In genomic region chr1:192980856-192981255, GRCh38 we compare ENCODE assay signal across 23 cellular contexts.
A peak's percentile ranks its signal among the peaks of the same experiment; 100 is the strongest.
DNase-seq lines count a peak whose midpoint lies in the region; ATAC-seq, FAIRE-seq and TF ChIP-seq lines count a peak whose summit lies in the region.
"Had no signal": no experiment of that assay in that cellular context is flagged by ENCODE, and none has a peak within 500 bp of the region (broad histone marks: within the 10 kb centered on the region; RNA-seq: fewer than 3 reads in every experiment).

No MANE protein-coding gene starts in this region.

- H3K79me2 ChIP-seq in astrocyte (ENCODE audit: insufficient read depth, low read length): no peaks in the 10 kb centered on the region

- dilution Hi-C loops in IMR-90 (cut with HindIII; ENCODE audit: low sequenced_read_pairs, unreplicated experiment): no loop called here

- H3K27me3 Mint-ChIP-seq in astrocyte (ENCODE audit: low read depth, unreplicated experiment) (no peaks in the 10 kb centered on the region), osteocyte (ENCODE audit: unreplicated experiment) (no peaks in the 10 kb centered on the region), Calu3 (ENCODE audit: unreplicated experiment) (no peaks in the 10 kb centered on the region)
- H3K27me3 Mint-ChIP-seq: CD4-positive, alpha-beta T cell had no signal

- H3K27ac Mint-ChIP-seq in astrocyte (ENCODE audit: unreplicated experiment): no peak overlapping the region
- no peak overlapping the region for H3K27ac Mint-ChIP-seq in osteocyte (ENCODE audit: unreplicated experiment)
- H3K27ac Mint-ChIP-seq in Calu3 (ENCODE audit: unreplicated experiment): no peak overlapping the region
- H3K27ac Mint-ChIP-seq: CD4-positive, alpha-beta T cell had no signal

- intact Hi-C loops in IMR-90 (cut with micrococcal nuclease): no loop called here
- intact Hi-C loops in Calu3 (cut with micrococcal nuclease; ENCODE audit: unreplicated experiment): no loop called here

- no peak overlapping the region for H3K56ac ChIP-seq in IMR-90 (ENCODE audit: extremely low read depth, insufficient read depth, low read length)

- H2BK120ac ChIP-seq in IMR-90 (ENCODE audit: low read depth, low read length): no peak overlapping the region

- H3K79me1 ChIP-seq in IMR-90 (ENCODE audit: low read depth in 1 of 2, low read length in 2 of 2): no peaks in the 10 kb centered on the region

- H3K4me1 Mint-ChIP-seq in astrocyte (ENCODE audit: low read depth, unreplicated experiment): peaks cover under 1% of the 10 kb centered on the region
- no peaks in the 10 kb centered on the region for H3K4me1 Mint-ChIP-seq in osteocyte (ENCODE audit: unreplicated experiment)
- H3K4me1 Mint-ChIP-seq in Calu3 (ENCODE audit: low read depth, unreplicated experiment): peaks cover 39% of the 10 kb centered on the region

- WGBS in IMR-90 (ENCODE audit: extremely low coverage in 2 of 2, insufficient read length in 1 of 2), 2 experiments: 80% methylated on average over 1 of the region's 1 CpG; no CpG with 5 or more reads in 1 of the 2 experiments

- H3K4me2 ChIP-seq in IMR-90 (ENCODE audit: low read depth, low read length) (no peak overlapping the region), astrocyte (ENCODE audit: low read length) (no peak overlapping the region)
- H3K4me2 ChIP-seq: BLaER1, KMS-11 had no signal

- H3K4ac ChIP-seq in IMR-90 (ENCODE audit: low read depth, low read length): no peak overlapping the region

- H3K27ac ChIP-seq in IMR-90 (ENCODE audit: insufficient read depth, low read length) (no peak overlapping the region), astrocyte (ENCODE audit: low read depth, low read length) (no peak overlapping the region)
- H3K27ac ChIP-seq: 22Rv1, BLaER1, KMS-11 had no signal

- CTCF ChIA-PET in IMR-90 (lab: Yijun Ruan, JAX): no interaction called here
- CTCF ChIA-PET in Calu3 (lab: Charles Lee): no interaction called here

- H3K36me3 ChIP-seq in IMR-90 (ENCODE audit: control insufficient read depth, insufficient read depth, low read length) (no peaks in the 10 kb centered on the region), astrocyte (ENCODE audit: insufficient read depth, low read length) (no peaks in the 10 kb centered on the region)
- H3K36me3 ChIP-seq: BLaER1 had no signal

- no peak overlapping the region for H4K5ac ChIP-seq in IMR-90 (ENCODE audit: low read depth, low read length)

- no peak overlapping the region for H3K14ac ChIP-seq in IMR-90 (replicated peaks; ENCODE audit: low read depth, low read length)

- POLR2A ChIA-PET in IMR-90 (lab: Charles Lee; ENCODE audit: unreplicated experiment): no interaction called here

- H3K23ac ChIP-seq in IMR-90 (ENCODE audit: low read depth, low read length): no peak overlapping the region

- H3K9me3 Mint-ChIP-seq in astrocyte (ENCODE audit: unreplicated experiment) (peaks cover 4% of the 10 kb centered on the region), osteocyte (ENCODE audit: unreplicated experiment) (no peaks in the 10 kb centered on the region), Calu3 (ENCODE audit: low read depth, unreplicated experiment) (no peaks in the 10 kb centered on the region)
- H3K9me3 Mint-ChIP-seq: CD4-positive, alpha-beta T cell had no signal

- H2BK15ac ChIP-seq in IMR-90 (ENCODE audit: low read depth, low read length): no peak overlapping the region

- H3K9ac ChIP-seq in IMR-90 (ENCODE audit: low read depth, low read length) (no peak overlapping the region), astrocyte (ENCODE audit: low read length) (no peak overlapping the region)
- H3K9ac ChIP-seq: BLaER1, KMS-11 had no signal

- DNase-seq in Caki2 (ENCODE audit: low read depth) (peak; percentile 40), IMR-90 (peak; percentile 35), astrocyte (ENCODE audit: low read depth) (peak; percentile 2), kidney tubule cell (ENCODE audit: low spot score) (peak; percentile 64), osteocyte (ENCODE audit: extremely low spot score, unreplicated experiment) (no peak), Calu3 (no peak)
- DNase-seq: ACHN; CD4-positive, alpha-beta T cell; COR-L47; DMS153; GDM1; H7; MV-4-11; NCI-H1105 treated with DMSO at 0.1 percent for 48 hours; NCI-H2029 treated with DMSO at 0.1 percent for 48 hours; NCI-H345; Right ventricle myocardium superior had no signal

- no peak overlapping the region for H4K91ac ChIP-seq in IMR-90 (ENCODE audit: insufficient read depth, low read depth, low read length)

- in situ Hi-C loops in Caki2 (cut with HindIII; ENCODE audit: low pct_unique_long_range_greater_than_20kb, low sequenced_read_pairs) (no loop called here), IMR-90 (cut with MboI; ENCODE audit: low sequenced_read_pairs) (no loop called here)

- BruUV-seq in IMR-90 (replicated peaks; lab: Mats Ljungman, UMichigan) (no TSS peak), Calu3 (replicated peaks; lab: Mats Ljungman, UMichigan) (no TSS peak)

- H3K9me1 ChIP-seq in IMR-90 (ENCODE audit: insufficient read depth, low read length): no peaks in the 10 kb centered on the region

- H3K4me1 ChIP-seq in IMR-90 (ENCODE audit: control insufficient read depth, insufficient read depth, low read length) (no peaks in the 10 kb centered on the region), astrocyte (ENCODE audit: insufficient read depth, low read length) (no peaks in the 10 kb centered on the region)
- H3K4me1 ChIP-seq: BLaER1 had no signal

- H3K4me3 ChIP-seq in IMR-90 (ENCODE audit: insufficient read depth, low read depth, low read length): no peak overlapping the region
- H3K4me3 ChIP-seq in astrocyte (ENCODE audit: insufficient read depth, low read depth, low read length): no peak overlapping the region
- H3K4me3 ChIP-seq: BLaER1 had no signal

- H3K36me3 Mint-ChIP-seq in astrocyte (ENCODE audit: low read depth, unreplicated experiment) (peaks cover 2% of the 10 kb centered on the region), osteocyte (ENCODE audit: unreplicated experiment) (peaks cover 10% of the 10 kb centered on the region), Calu3 (ENCODE audit: insufficient read depth, unreplicated experiment) (no peaks in the 10 kb centered on the region)

- TF ChIP-seq POLR2A in IMR-90 (IDR thresholded peaks at IDR 0.05; ENCODE audit: low read depth, low read length): no peak

- no peak overlapping the region for H3K18ac ChIP-seq in IMR-90 (ENCODE audit: low read depth, low read length)

- no peak for ATAC-seq in IMR-90 (ENCODE audit: low read depth)
- no peak for ATAC-seq in HG03045 (IDR thresholded peaks at IDR 0.05; ENCODE audit: unreplicated experiment)
- ATAC-seq in SK-N-SH treated with all-trans-retinoic acid at 6 μM for 48 hours: no peak

- TF ChIP-seq CTCF in IMR-90 (conservative IDR thresholded peaks at IDR 0.05; ENCODE audit: low read depth, low read length): no peak
- TF ChIP-seq CTCF in astrocyte (IDR thresholded peaks at IDR 0.05; ENCODE audit: insufficient read depth, low read depth, low read length): no peak
- no peak for TF ChIP-seq CTCF in osteocyte (IDR thresholded peaks at IDR 0.05)
- no peak for TF ChIP-seq CTCF in Calu3 (IDR thresholded peaks at IDR 0.05; ENCODE audit: unreplicated experiment)

- H3K4me3 Mint-ChIP-seq in astrocyte (ENCODE audit: unreplicated experiment): no peak overlapping the region
- H3K4me3 Mint-ChIP-seq in osteocyte (ENCODE audit: unreplicated experiment): no peak overlapping the region
- no peak overlapping the region for H3K4me3 Mint-ChIP-seq in Calu3 (ENCODE audit: low read depth, unreplicated experiment)
- H3K4me3 Mint-ChIP-seq: CD4-positive, alpha-beta T cell had no signal

- TF ChIP-seq RAD21 in IMR-90 (IDR thresholded peaks at IDR 0.05; ENCODE audit: low read length): no peak

- no peak overlapping the region for H4K8ac ChIP-seq in IMR-90 (ENCODE audit: low read depth in 2 of 2, low read length in 2 of 2)

- H3K9me3 ChIP-seq in IMR-90 (ENCODE audit: control insufficient read depth, insufficient read depth, low read length): no peaks in the 10 kb centered on the region
- no peaks in the 10 kb centered on the region for H3K9me3 ChIP-seq in astrocyte (ENCODE audit: insufficient read depth, low read depth, low read length)
- H3K9me3 ChIP-seq: BLaER1 had no signal

- no peak overlapping the region for H2AFZ ChIP-seq in IMR-90 (replicated peaks; ENCODE audit: low read length, poor library complexity)
- no peak overlapping the region for H2AFZ ChIP-seq in astrocyte (ENCODE audit: low read depth, low read length)

- H3K27me3 ChIP-seq in IMR-90 (ENCODE audit: control insufficient read depth, insufficient read depth, low read length): no peaks in the 10 kb centered on the region
- H3K27me3 ChIP-seq in astrocyte (ENCODE audit: insufficient read depth, low read length): no peaks in the 10 kb centered on the region
- H3K27me3 ChIP-seq: BLaER1 had no signal

- H2AK5ac ChIP-seq in IMR-90 (ENCODE audit: low read depth, low read length): no peak overlapping the region

- H2AK9ac ChIP-seq in IMR-90 (replicated peaks; ENCODE audit: low read depth, low read length, poor library complexity): no peak overlapping the region

- FAIRE-seq in astrocyte (lab: Jason Lieb, UNC): no peak
- FAIRE-seq: GM18507 had no signal

- H4K20me1 ChIP-seq in IMR-90 (ENCODE audit: insufficient read depth, low read length) (no peaks in the 10 kb centered on the region), astrocyte (ENCODE audit: insufficient read depth, low read length) (no peaks in the 10 kb centered on the region)
- H4K20me1 ChIP-seq: BLaER1 had no signal

- H2BK5ac ChIP-seq in IMR-90 (ENCODE audit: low read depth, low read length, poor library complexity, severe bottlenecking): no peak overlapping the region

- no peak overlapping the region for H2BK20ac ChIP-seq in IMR-90 (ENCODE audit: low read depth, low read length)

TF ChIP-seq in IMR-90, 13 proteins besides CTCF, POLR2A, EP300 and RAD21 (continues in another document):
- no peak for TF ChIP-seq CHD1 (IDR thresholded peaks at IDR 0.05; ENCODE audit: low read depth, low read length)
- no peak for TF ChIP-seq RFX5 (IDR thresholded peaks at IDR 0.05; ENCODE audit: low read depth, low read length)
- TF ChIP-seq MAZ (IDR thresholded peaks at IDR 0.05; ENCODE audit: borderline replicate concordance, low read depth, low read length): no peak

TF ChIP-seq in SK-N-SH treated with all-trans-retinoic acid at 6 μM for 48 hours, 23 proteins besides CTCF, POLR2A, EP300 and RAD21 (continues in another document):
- TF ChIP-seq ARNTL (CRISPR knock-in tag; IDR thresholded peaks at IDR 0.05; ENCODE audit: borderline replicate concordance, low read depth): no peak
- no peak for TF ChIP-seq SNAI2 (CRISPR knock-in tag; IDR thresholded peaks at IDR 0.05)
- no peak for TF ChIP-seq PPARA (CRISPR knock-in tag; IDR thresholded peaks at IDR 0.05; ENCODE audit: borderline replicate concordance)

Comparison
In these comparisons a context has a peak if more than half of its experiments do, and no peak if none do; other contexts are left out.
1. DNase-seq: peak in Caki2 (single experiment), IMR-90 (single experiment), astrocyte (single experiment) and kidney tubule cell (single experiment); none in osteocyte (single experiment) and Calu3 (single experiment).